ENCODE assay signal across 8 cellular contexts in genomic region chr13:49220856-49221614, GRCh38. TPM values are rescaled to one million over a fixed set of nuclear protein-coding genes. Genes with fewer than 3 reads are reported as not detected.
DNase-seq lines count a peak whose midpoint lies in the region; ATAC-seq lines count a peak whose summit lies in the region.

No MANE protein-coding gene starts in this region.

- peaks cover 33% of the 10 kb centered on the region for H3K27me3 ChIP-seq in CD4-positive, CD25-positive, alpha-beta regulatory T cell (ENCODE audit: control insufficient read depth, insufficient read depth, low read length)
- H3K27me3 ChIP-seq in HUES64 (ENCODE audit: insufficient read depth, low read length) (peaks cover 99% of the 10 kb centered on the region), neuron (ENCODE audit: insufficient read depth, low read length) (peaks cover 57% of the 10 kb centered on the region), aorta (ENCODE audit: control insufficient read depth in 1 of 2, insufficient read depth in 2 of 2, low read length in 1 of 2) (no peaks in the 10 kb centered on the region)
- H3K27me3 ChIP-seq in effector memory CD4-positive, alpha-beta T cell (replicated peaks; ENCODE audit: control insufficient read depth, insufficient read depth, low read length, poor library complexity, severe bottlenecking), result peaks cover 25% of the 10 kb centered on the region

- H3K27ac Mint-ChIP-seq in CD4-positive, CD25-positive, alpha-beta regulatory T cell, result peak overlapping the region in 1 of 3 donors; percentile 54

- peaks cover 75% of the 10 kb centered on the region for H3K27me3 Mint-ChIP-seq in CD4-positive, CD25-positive, alpha-beta regulatory T cell

- no peaks in the 10 kb centered on the region for H3K9me3 ChIP-seq in CD4-positive, CD25-positive, alpha-beta regulatory T cell (ENCODE audit: control insufficient read depth in 2 of 2, low read length in 2 of 2)
- H3K9me3 ChIP-seq in HUES64 (ENCODE audit: insufficient read depth, low read depth, low read length) (no peaks in the 10 kb centered on the region), neuron (ENCODE audit: low read length) (peaks cover 10% of the 10 kb centered on the region), aorta (ENCODE audit: control insufficient read depth, low read length) (no peaks in the 10 kb centered on the region)
- H3K9me3 ChIP-seq in effector memory CD4-positive, alpha-beta T cell (ENCODE audit: control insufficient read depth, low read length), result no peaks in the 10 kb centered on the region

- peaks cover 2 to 26% (median 12%) of the 10 kb centered on the region in 4 donors for H3K4me1 Mint-ChIP-seq in CD4-positive, CD25-positive, alpha-beta regulatory T cell

- peak overlapping the region; percentile 48 to 73 (median 57) for H3K4me3 Mint-ChIP-seq in CD4-positive, CD25-positive, alpha-beta regulatory T cell

- peak overlapping the region; percentile 64 for H2AFZ ChIP-seq in neuron (ENCODE audit: low read depth, low read length)

- ATAC-seq in CD4-positive, CD25-positive, alpha-beta regulatory T cell (ENCODE audit: low read depth in 2 of 2), result no peak
- ATAC-seq in aorta (ENCODE audit: low FRiP score), result no peak

- H3K9ac ChIP-seq in HUES64 (ENCODE audit: low read depth, low read length), result no peak overlapping the region

- no peak for DNase-seq in CD4-positive, CD25-positive, alpha-beta regulatory T cell
- DNase-seq in effector memory CD4-positive, alpha-beta T cell, result no peak
- DNase-seq in aorta (no peak), hippocampal formation (lab: John Stamatoyannopoulos, UW) (no peak), T1000 (lab: John Stamatoyannopoulos, UW) (no peak)
- no peak for DNase-seq in activated CD4-positive, CD25-positive, alpha-beta regulatory T cell (lab: John Stamatoyannopoulos, UW)

- H3K4me3 ChIP-seq in CD4-positive, CD25-positive, alpha-beta regulatory T cell (ENCODE audit: low read depth, low read length), result no peak overlapping the region
- H3K4me3 ChIP-seq in HUES64 (ENCODE audit: low read length) (peak overlapping the region; percentile 53), neuron (ENCODE audit: low read length) (peak overlapping the region; percentile 34), aorta (ENCODE audit: low read length in 2 of 2) (no peak overlapping the region)
- H3K4me3 ChIP-seq in effector memory CD4-positive, alpha-beta T cell (ENCODE audit: insufficient read depth, low read depth, low read length, poor library complexity, severe bottlenecking), result peak overlapping the region; percentile 51

- WGBS in HUES64, result 8% methylated on average over 74 of the region's 74 CpGs
- WGBS in aorta, 2 donors, result 7 to 9% methylated on average over 61 to 74 of the region's 74 CpGs

- H3K36me3 ChIP-seq in CD4-positive, CD25-positive, alpha-beta regulatory T cell (ENCODE audit: control insufficient read depth, insufficient read depth, low read length), result no peaks in the 10 kb centered on the region
- no peaks in the 10 kb centered on the region for H3K36me3 ChIP-seq in HUES64 (ENCODE audit: insufficient read depth, low read length)
- H3K36me3 ChIP-seq in effector memory CD4-positive, alpha-beta T cell (ENCODE audit: control insufficient read depth, insufficient read depth, low read length), result no peaks in the 10 kb centered on the region
- H3K36me3 ChIP-seq in neuron (ENCODE audit: insufficient read depth, low read length), result no peaks in the 10 kb centered on the region
- no peaks in the 10 kb centered on the region for H3K36me3 ChIP-seq in aorta (ENCODE audit: control insufficient read depth in 1 of 2, insufficient read depth in 2 of 2, low read length in 1 of 2)

- H3K9me3 Mint-ChIP-seq in CD4-positive, CD25-positive, alpha-beta regulatory T cell, result peaks cover 0 to 9% (median 0%) of the 10 kb centered on the region in 7 donors

- peaks cover 6% of the 10 kb centered on the region for H3K36me3 Mint-ChIP-seq in CD4-positive, CD25-positive, alpha-beta regulatory T cell

- H3K4me1 ChIP-seq in CD4-positive, CD25-positive, alpha-beta regulatory T cell (ENCODE audit: control insufficient read depth, insufficient read depth, low read length, poor library complexity, severe bottlenecking), result peaks cover 10% of the 10 kb centered on the region
- H3K4me1 ChIP-seq in HUES64 (ENCODE audit: insufficient read depth, low read length), result 0 out of 2 replicates have a peak, but pooled peaks cover 5% of the 10 kb centered on the region
- peaks cover 4% of the 10 kb centered on the region for H3K4me1 ChIP-seq in effector memory CD4-positive, alpha-beta T cell (ENCODE audit: control insufficient read depth, insufficient read depth, low read length, poor library complexity, severe bottlenecking)
- H3K4me1 ChIP-seq in neuron (ENCODE audit: insufficient read depth, low read length), result no peaks in the 10 kb centered on the region
- no peaks in the 10 kb centered on the region for H3K4me1 ChIP-seq in aorta (ENCODE audit: control insufficient read depth in 1 of 2, insufficient read depth in 2 of 2, low read length in 2 of 2)

- no peak overlapping the region for H3K27ac ChIP-seq in CD4-positive, CD25-positive, alpha-beta regulatory T cell (ENCODE audit: insufficient read depth, low read length, poor library complexity, severe bottlenecking)
- no peak overlapping the region for H3K27ac ChIP-seq in HUES64 (ENCODE audit: low read depth, low read length)
- H3K27ac ChIP-seq in effector memory CD4-positive, alpha-beta T cell (ENCODE audit: insufficient read depth, low read length, poor library complexity, severe bottlenecking), result no peak overlapping the region
- no peak overlapping the region for H3K27ac ChIP-seq in aorta (ENCODE audit: low read depth in 1 of 2, low read length in 2 of 2)

- intact Hi-C loops in aorta (cut with DNase I), result no loop called here

RNA-seq across cellular contexts. Expression of gene MLNR, which starts 0.9 kb away (rescaled TPM):
- total RNA-seq in CD4-positive, CD25-positive, alpha-beta regulatory T cell, result not detected
- not detected for polyA plus RNA-seq in CD4-positive, CD25-positive, alpha-beta regulatory T cell
- polyA plus RNA-seq in HUES64 (2013, experiment 1 of 2), result not detected
- not detected for polyA plus RNA-seq in HUES64 (2013, experiment 2 of 2)
- total RNA-seq in aorta, result not detected
- under 1 TPM in 1 of 2 donors, not detected in 1; 0.56 TPM for polyA plus RNA-seq in aorta

RNA-seq across cellular contexts. Expression of gene CDADC1, which starts 26.7 kb away (rescaled TPM):
- total RNA-seq in CD4-positive, CD25-positive, alpha-beta regulatory T cell, result 16.7 TPM
- polyA plus RNA-seq in CD4-positive, CD25-positive, alpha-beta regulatory T cell, result 10 to 100 TPM in 3 of 4 donors, 1 to 10 TPM in 1; 8.7 to 11.0 (median 10.5) TPM
- polyA plus RNA-seq in HUES64 (2013, experiment 1 of 2), result 3.2 TPM
- 5.9 TPM for polyA plus RNA-seq in HUES64 (2013, experiment 2 of 2)
- 10 to 100 TPM in 1 of 2 donors, 1 to 10 TPM in 1; 9.9 to 13.8 TPM for total RNA-seq in aorta
- 10 to 100 TPM in 1 of 2 donors, 1 to 10 TPM in 1; 8.7 to 23.0 TPM for polyA plus RNA-seq in aorta

Comparison
In these comparisons a context has a peak if more than half of its experiments do, and no peak if none do; other contexts are left out.
1. H3K4me3 ChIP-seq: peak in HUES64 (single experiment), effector memory CD4-positive, alpha-beta T cell (single experiment) and neuron (single experiment); none in CD4-positive, CD25-positive, alpha-beta regulatory T cell (single experiment) and aorta (0 of 2).